Comparison of ENCODE assay signal across 11 cellular contexts in genomic region chr9:82127993-82128710, GRCh38.
DNase-seq lines count a peak whose midpoint lies in the region; ATAC-seq and TF ChIP-seq lines count a peak whose summit lies in the region.
"Had no signal": no experiment of that assay in that cellular context is flagged by ENCODE, and none has a peak within 500 bp of the region (broad histone marks: within the 10 kb centered on the region; RNA-seq: fewer than 3 reads in every experiment).

No MANE protein-coding gene starts in this region.

- no peak for TF ChIP-seq CTCF in NB4 (IDR thresholded peaks at IDR 0.05; ENCODE audit: low read depth, low read length)
- no peak for TF ChIP-seq CTCF in smooth muscle cell (IDR thresholded peaks at IDR 0.05; ENCODE audit: borderline replicate concordance, insufficient read depth, poor library complexity, severe bottlenecking)
- no peak for TF ChIP-seq CTCF in adrenal gland (IDR thresholded peaks at IDR 0.05)

- intact Hi-C loops in adrenal gland (cut with DNase I): no loop called here

- H3K27me3 ChIP-seq in smooth muscle cell (ENCODE audit: low read depth) (no peaks in the 10 kb centered on the region), adrenal gland (no peaks in the 10 kb centered on the region)
- H3K27me3 ChIP-seq: transverse colon had no signal

- no peak overlapping the region for H3K4me2 ChIP-seq in smooth muscle cell

- ATAC-seq in HG02840 (IDR thresholded peaks at IDR 0.05; ENCODE audit: low FRiP score, unreplicated experiment): peak; percentile 60

- no peak overlapping the region for H3K4me3 ChIP-seq in NB4 (ENCODE audit: low read depth, low read length)
- no peak overlapping the region for H3K4me3 ChIP-seq in smooth muscle cell
- H3K4me3 ChIP-seq in adrenal gland: no peak overlapping the region
- H3K4me3 ChIP-seq: lung, transverse colon had no signal

- no peak for TF ChIP-seq POLR2A in NB4 (IDR thresholded peaks at IDR 0.05; ENCODE audit: extremely low read depth, insufficient read length)
- no peak for TF ChIP-seq POLR2A in adrenal gland (IDR thresholded peaks at IDR 0.05)

- peak overlapping the region; percentile 8 for H2AFZ ChIP-seq in smooth muscle cell (ENCODE audit: low read depth)

- H3K9ac ChIP-seq in smooth muscle cell (ENCODE audit: low read depth): no peak overlapping the region

- no peaks in the 10 kb centered on the region for H3F3A ChIP-seq in smooth muscle cell (ENCODE audit: low read depth)

- H3K4me1 ChIP-seq in smooth muscle cell (ENCODE audit: low read depth) (no peaks in the 10 kb centered on the region), adrenal gland (replicated peaks in 1 of 2) (no peaks in the 10 kb centered on the region)
- H3K4me1 ChIP-seq: transverse colon had no signal

- no peaks in the 10 kb centered on the region for H4K20me1 ChIP-seq in smooth muscle cell (ENCODE audit: low read depth)

- H3K9me3 ChIP-seq in smooth muscle cell (replicated peaks; ENCODE audit: low read depth) (no peaks in the 10 kb centered on the region), adrenal gland (replicated peaks in 1 of 3) (no peaks in the 10 kb centered on the region)
- H3K9me3 ChIP-seq: transverse colon had no signal

- DNase-seq in DMS79 treated with DMSO at 0.1 percent for 48 hours (lab: John Stamatoyannopoulos, UW): peak; percentile 24
- no peak for DNase-seq in DMS79 (lab: John Stamatoyannopoulos, UW)
- DNase-seq in NB4 (ENCODE audit: low read depth): peak; percentile 1
- no peak for DNase-seq in smooth muscle cell (lab: John Stamatoyannopoulos, UW; ENCODE audit: unreplicated experiment)
- DNase-seq in SHP77 (lab: John Stamatoyannopoulos, UW): no peak
- no peak for DNase-seq in adrenal gland
- DNase-seq in GDM1 (lab: John Stamatoyannopoulos, UW): no peak
- DNase-seq: activated naive CD4-positive, alpha-beta T cell treated with anti-CD3 and anti-CD28 coated beads for 36 hours; transverse colon had no signal

- 89% methylated on average over 3 of the region's 3 CpGs for WGBS in smooth muscle cell (ENCODE audit: low lambda C conversion rate)
- 32 to 55% (median 40%) methylated on average over 3 of the region's 3 CpGs for WGBS in adrenal gland, 4 donors

- H3K36me3 ChIP-seq in smooth muscle cell (ENCODE audit: low read depth) (no peaks in the 10 kb centered on the region), adrenal gland (replicated peaks in 1 of 2) (no peaks in the 10 kb centered on the region)
- H3K36me3 ChIP-seq: transverse colon had no signal

- H3K27ac ChIP-seq in smooth muscle cell (ENCODE audit: low read depth): no peak overlapping the region
- H3K27ac ChIP-seq in adrenal gland: no peak overlapping the region
- H3K27ac ChIP-seq: transverse colon had no signal

- H3K79me2 ChIP-seq in smooth muscle cell (ENCODE audit: low read depth): no peaks in the 10 kb centered on the region

Comparison
In these comparisons a context has a peak if more than half of its experiments do, and no peak if none do; other contexts are left out.
1. DNase-seq: peak in DMS79 treated with DMSO at 0.1 percent for 48 hours (single experiment) and NB4 (single experiment); none in DMS79 (single experiment), smooth muscle cell (single experiment), SHP77 (0 of 2), adrenal gland (0 of 7) and GDM1 (single experiment).